In the genomic region with DNA sequence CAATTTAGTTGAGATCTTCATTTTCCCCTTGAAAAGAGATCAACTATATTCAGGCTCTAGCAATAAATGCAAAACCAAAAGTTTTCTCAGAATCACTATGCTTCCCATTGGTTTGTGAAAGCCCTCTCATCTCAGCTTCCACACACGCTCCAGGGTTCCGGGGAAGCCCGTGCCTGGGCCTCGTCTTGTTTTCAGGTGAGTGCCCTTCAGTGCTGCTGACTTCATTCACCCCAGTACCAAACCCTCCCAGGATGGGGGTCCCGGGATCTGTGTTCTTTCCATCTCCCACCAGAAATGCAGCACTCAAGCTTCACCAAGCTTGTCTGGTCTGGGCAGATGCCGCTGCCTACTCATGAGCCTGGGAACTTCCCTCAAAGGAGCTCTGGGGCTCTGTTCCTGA, we compare ENCODE assay signal across 27 cellular contexts.
"Had no signal": no experiment of that assay in that cellular context is flagged by ENCODE, and none has a peak within 500 bp of the region (broad histone marks: within the 10 kb centered on the region; RNA-seq: fewer than 3 reads in every experiment).

No MANE protein-coding gene starts in this region.

- ATAC-seq: esophagus mucosa; gastrocnemius medialis; left cardiac atrium; left lung; left ventricle myocardium superior; lower lobe of right lung; mucosa of descending colon; naive thymus-derived CD8-positive, alpha-beta T cell had no signal

- H3K4me2 ChIP-seq: hepatocyte had no signal

- H3K36me3 ChIP-seq: colonic mucosa, esophagus squamous epithelium, gastrocnemius medialis, left lung, lower lobe of right lung had no signal

- H3K36me3 Mint-ChIP-seq: immature natural killer cell; mesothelial cell of epicardium; naive B cell; naive thymus-derived CD8-positive, alpha-beta T cell had no signal

- FAIRE-seq: endometrium had no signal

- H3K9me3 Mint-ChIP-seq: dendritic cell treated with granulocyte-macrophage colony-stimulating factor and Interleukin-4, amounts not matched to agents 40 ng/mL and 50 ng/mL, for 4 days; immature natural killer cell; mesothelial cell of epicardium; naive B cell; naive thymus-derived CD8-positive, alpha-beta T cell had no signal

- H3K27me3 ChIP-seq: colonic mucosa had no signal

- H3K27ac Mint-ChIP-seq: dendritic cell treated with granulocyte-macrophage colony-stimulating factor and Interleukin-4, amounts not matched to agents 40 ng/mL and 50 ng/mL, for 4 days; immature natural killer cell; mesothelial cell of epicardium; naive B cell; naive thymus-derived CD8-positive, alpha-beta T cell had no signal

- H3K27me3 Mint-ChIP-seq: dendritic cell treated with granulocyte-macrophage colony-stimulating factor and Interleukin-4, amounts not matched to agents 40 ng/mL and 50 ng/mL, for 4 days had no signal

- H3K9me3 ChIP-seq: colonic mucosa, esophagus squamous epithelium, gastrocnemius medialis, left lung, lower lobe of right lung, mucosa of descending colon had no signal

- H3K27ac ChIP-seq: colonic mucosa, epithelial cell of prostate, esophagus squamous epithelium, gastrocnemius medialis, hepatocyte, left lung, lower lobe of right lung had no signal

- H2AFZ ChIP-seq: hepatocyte had no signal

- DNase-seq: colonic mucosa; cortex of kidney; effector memory CD4-positive, alpha-beta T cell; erythroblast; esophagus squamous epithelium; foreskin fibroblast; foreskin melanocyte; gastrocnemius medialis; glutamatergic neuron; head of caudate nucleus; hypothalamus; immature natural killer cell; islet precursor cell; left cardiac atrium; left ventricle myocardium superior; lower lobe of right lung; mesenchymal stem cell; mucosa of descending colon; naive B cell; naive thymus-derived CD8-positive, alpha-beta T cell had no signal

- H3K4me3 Mint-ChIP-seq: dendritic cell treated with granulocyte-macrophage colony-stimulating factor and Interleukin-4, amounts not matched to agents 40 ng/mL and 50 ng/mL, for 4 days; immature natural killer cell; mesothelial cell of epicardium; naive B cell; naive thymus-derived CD8-positive, alpha-beta T cell had no signal

- H3K4me1 ChIP-seq: colonic mucosa, esophagus squamous epithelium, gastrocnemius medialis, left lung, lower lobe of right lung had no signal

- H3K4me3 ChIP-seq: colonic mucosa, esophagus squamous epithelium, gastrocnemius medialis, hepatocyte, left lung, lower lobe of right lung, mucosa of descending colon had no signal

- H3K4me1 Mint-ChIP-seq: immature natural killer cell; mesothelial cell of epicardium; naive B cell; naive thymus-derived CD8-positive, alpha-beta T cell had no signal

- H3K79me2 ChIP-seq: hepatocyte had no signal
